ENCODE assay signal across 1 cellular context in genomic region chr16:68197250-68197649, GRCh38.
TF ChIP-seq lines count a peak whose summit lies in the region.

No MANE protein-coding gene starts in this region.

TF ChIP-seq in WTC11, 78 proteins besides CTCF, POLR2A, EP300 and RAD21:
- TF ChIP-seq FOXK1 (CRISPR knock-in tag; IDR thresholded peaks at IDR 0.05) (no peak), ZNF219 (CRISPR knock-in tag; IDR thresholded peaks at IDR 0.05; ENCODE audit: borderline replicate concordance) (no peak), ZNF396 (CRISPR knock-in tag; IDR thresholded peaks at IDR 0.05; ENCODE audit: borderline replicate concordance) (no peak), ZNF121 (CRISPR knock-in tag; IDR thresholded peaks at IDR 0.05) (peak; percentile 13; the same call in 1 of the 2 replicates), AR (CRISPR knock-in tag; IDR thresholded peaks at IDR 0.05) (no peak), ERG (CRISPR knock-in tag; IDR thresholded peaks at IDR 0.05) (no peak), ZNF138 (CRISPR knock-in tag; conservative IDR thresholded peaks at IDR 0.05) (no peak)
